ENCODE assay signal across 12 cellular contexts in the genomic region with DNA sequence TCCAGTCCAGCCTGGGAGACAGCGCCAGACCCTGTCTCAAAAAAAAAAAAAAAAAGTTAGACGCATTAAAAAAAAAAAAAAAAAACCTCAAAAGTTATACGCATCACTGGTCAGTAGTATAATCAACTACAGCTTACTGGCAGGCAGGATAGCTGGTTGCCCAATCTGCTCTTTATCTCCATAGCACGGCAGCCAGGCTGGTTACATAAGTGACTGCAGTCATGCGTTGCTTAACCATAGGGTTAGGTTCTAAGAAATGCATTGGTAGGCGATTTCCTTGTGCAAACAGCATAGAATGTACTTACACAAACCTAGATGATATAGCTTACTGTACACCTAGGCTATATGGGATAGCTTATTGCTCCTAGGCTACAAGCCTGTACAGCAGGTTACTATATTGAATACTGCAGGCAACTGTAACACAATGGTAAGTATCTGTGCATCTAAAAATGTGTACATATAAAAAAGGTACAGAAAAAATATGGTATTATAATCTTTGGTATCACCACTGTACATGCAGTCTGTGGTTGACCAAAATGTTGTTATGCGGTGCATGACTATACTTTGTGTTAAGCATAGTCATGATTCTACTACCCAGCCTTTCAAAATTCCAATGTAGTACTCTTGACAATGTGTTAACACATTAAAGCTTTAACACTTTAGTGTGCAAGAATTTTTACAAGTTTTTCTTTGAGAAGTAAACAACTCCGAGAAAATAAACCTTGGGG. TPM values are rescaled to one million over a fixed set of nuclear protein-coding genes. Genes with fewer than 3 reads are reported as not detected.
A peak's percentile ranks its signal among the peaks of the same experiment; 100 is the strongest.
DNase-seq lines count a peak whose midpoint lies in the region; ATAC-seq and TF ChIP-seq lines count a peak whose summit lies in the region.
"Had no signal": no experiment of that assay in that cellular context is flagged by ENCODE, and none has a peak within 500 bp of the region (broad histone marks: within the 10 kb centered on the region; RNA-seq: fewer than 3 reads in every experiment).

No MANE protein-coding gene starts in this region.

- TF ChIP-seq CTCF in fibroblast of villous mesenchyme (IDR thresholded peaks at IDR 0.05; ENCODE audit: insufficient read depth, low read depth, low read length) (no peak), gastrocnemius medialis (IDR thresholded peaks at IDR 0.05 in 4 of 5, conservative IDR thresholded peaks at IDR 0.05 in 1 of 5) (no peak), nephron progenitor cell (IDR thresholded peaks at IDR 0.05) (no peak)

- no peak overlapping the region for H3K27ac ChIP-seq in gastrocnemius medialis
- H3K27ac ChIP-seq: epithelial cell of prostate, PC-9 had no signal

- ATAC-seq in gastrocnemius medialis: peak; percentile 80 to 89
- ATAC-seq in HG03039 (IDR thresholded peaks at IDR 0.05; ENCODE audit: unreplicated experiment): no peak
- ATAC-seq in GM18870 (IDR thresholded peaks at IDR 0.05; ENCODE audit: unreplicated experiment): no peak
- ATAC-seq: activated CD4-positive, alpha-beta T cell treated with anti-CD3 and anti-CD28 coated beads for 36 hours had no signal

- H3K4me1 Mint-ChIP-seq in nephron progenitor cell: no peaks in the 10 kb centered on the region

- no peaks in the 10 kb centered on the region for H3K4me1 ChIP-seq in gastrocnemius medialis

- intact Hi-C loops in gastrocnemius medialis (cut with DNase I; ENCODE audit: low total_unique reads): no loop called here

- TF ChIP-seq POLR2A in gastrocnemius medialis (IDR thresholded peaks at IDR 0.05): no peak

- no peak overlapping the region for H3K27ac Mint-ChIP-seq in nephron progenitor cell
- H3K27ac Mint-ChIP-seq: activated CD4-positive, alpha-beta T cell treated with anti-CD3 and anti-CD28 coated beads for 36 hours had no signal

- H3K4me3 Mint-ChIP-seq in nephron progenitor cell: no peak overlapping the region
- H3K4me3 Mint-ChIP-seq: activated CD4-positive, alpha-beta T cell treated with anti-CD3 and anti-CD28 coated beads for 36 hours had no signal

- peaks cover 62% of the 10 kb centered on the region for H3K36me3 Mint-ChIP-seq in nephron progenitor cell (ENCODE audit: low read depth)

- H3K27me3 ChIP-seq in gastrocnemius medialis: no peaks in the 10 kb centered on the region

- in situ Hi-C loops in gastrocnemius medialis (cut with MboI; ENCODE audit: low sequenced_read_pairs in 4 of 4): loop anchor here in 2 of 4 donors (25.0 kb wide), 1 partner anchor 483 kb away; no protein-coding TSS in a partner anchor

- H3K27me3 Mint-ChIP-seq in nephron progenitor cell (ENCODE audit: low read depth, poor library complexity): peaks cover 3% of the 10 kb centered on the region
- H3K27me3 Mint-ChIP-seq: activated CD4-positive, alpha-beta T cell treated with anti-CD3 and anti-CD28 coated beads for 36 hours had no signal

- H3K9me3 ChIP-seq in gastrocnemius medialis: no peaks in the 10 kb centered on the region

- H3K9me3 Mint-ChIP-seq in nephron progenitor cell: peaks cover 17% of the 10 kb centered on the region

- DNase-seq in HS-5 (ENCODE audit: low read depth) (peak; percentile 13), SIG-M5 (lab: John Stamatoyannopoulos, UW) (peak; percentile 61), fibroblast of villous mesenchyme (ENCODE audit: low read depth) (peak; percentile 96), gastrocnemius medialis (peak in 1 of 2 donors; percentile 38), nephron progenitor cell (no peak)
- DNase-seq: activated CD4-positive, alpha-beta T cell treated with anti-CD3 and anti-CD28 coated beads for 36 hours; GDM1; KG1 had no signal

- H3K4me3 ChIP-seq in fibroblast of villous mesenchyme (ENCODE audit: low read depth, low read length) (no peak overlapping the region), gastrocnemius medialis (no peak overlapping the region)
- H3K4me3 ChIP-seq: PC-9 had no signal

- no peaks in the 10 kb centered on the region for H3K36me3 ChIP-seq in gastrocnemius medialis

RNA-seq across cellular contexts. Expression of gene L2HGDH, which starts 8.1 kb away (rescaled TPM):
- total RNA-seq in fibroblast of villous mesenchyme (3.5 and 4.3 TPM in 2 replicates), gastrocnemius medialis (10 to 100 TPM in 2 of 4 donors, 1 to 10 TPM in 2; 8.6 to 13.4 (median 10.9) TPM)

RNA-seq across cellular contexts. Expression of gene DMAC2L, which starts 8.2 kb away (rescaled TPM):
- 3.5 and 5.2 TPM in 2 replicates for total RNA-seq in fibroblast of villous mesenchyme
- total RNA-seq in gastrocnemius medialis: 10 to 100 TPM; 18.6 to 42.2 (median 24.6) TPM

Comparison
In these comparisons a context has a peak if more than half of its experiments do, and no peak if none do; other contexts are left out.
1. ATAC-seq: peak in gastrocnemius medialis (2 of 2); none in HG03039 (single experiment) and GM18870 (single experiment).